ENCODE assay signal across 15 cellular contexts in genomic region chr6:26057899-26058298, GRCh38. TPM values are rescaled to one million over a fixed set of nuclear protein-coding genes. Genes with fewer than 3 reads are reported as not detected.
DNase-seq lines count a peak whose midpoint lies in the region; ATAC-seq, FAIRE-seq and TF ChIP-seq lines count a peak whose summit lies in the region.
"Had no signal": no experiment of that assay in that cellular context is flagged by ENCODE, and none has a peak within 500 bp of the region (broad histone marks: within the 10 kb centered on the region; RNA-seq: fewer than 3 reads in every experiment).

No MANE protein-coding gene starts in this region.

- intact Hi-C loops in Caco-2 (cut with micrococcal nuclease; ENCODE audit: unreplicated experiment): loop anchor here (2.0 to 5.0 kb wide), 2 partner anchors 45 to 139 kb away; a partner anchor contains a TSS

- H3K4me3 ChIP-seq in Caco-2 (ENCODE audit: low read depth, low read length): no peak overlapping the region
- no peak overlapping the region for H3K4me3 ChIP-seq in HUES48 (ENCODE audit: low read depth, low read length)
- H3K4me3 ChIP-seq in RWPE2 (ENCODE audit: severe bottlenecking): no peak overlapping the region
- H3K4me3 ChIP-seq in iPS-18a (ENCODE audit: low read length): no peak overlapping the region
- H3K4me3 ChIP-seq: cardiac muscle cell had no signal

- H3K27ac ChIP-seq in HUES48 (ENCODE audit: low read depth, low read length): peak overlapping the region; percentile 90
- H3K27ac ChIP-seq in RWPE2 (ENCODE audit: poor library complexity, severe bottlenecking): peak overlapping the region; percentile 92
- no peak overlapping the region for H3K27ac ChIP-seq in iPS-18a (ENCODE audit: low read length)

- peaks cover 42% of the 10 kb centered on the region for H3K36me3 Mint-ChIP-seq in Caco-2 (ENCODE audit: insufficient read depth, unreplicated experiment)

- H3K27me3 ChIP-seq in Caco-2 (replicated peaks; ENCODE audit: control insufficient read depth, insufficient read depth, low read length) (no peaks in the 10 kb centered on the region), HUES48 (ENCODE audit: control insufficient read depth, insufficient read depth, low read length) (no peaks in the 10 kb centered on the region), RWPE2 (ENCODE audit: insufficient read depth, poor library complexity, severe bottlenecking) (no peaks in the 10 kb centered on the region), iPS-18a (ENCODE audit: control insufficient read depth, insufficient read depth, low read length) (no peaks in the 10 kb centered on the region)
- H3K27me3 ChIP-seq: cardiac muscle cell had no signal

- peak overlapping the region; percentile 83 for H3K4me3 Mint-ChIP-seq in Caco-2 (ENCODE audit: unreplicated experiment)
- H3K4me3 Mint-ChIP-seq: activated CD8-positive, alpha-beta memory T cell treated with anti-CD3 and anti-CD28 coated beads, Interleukin-2, amount 10 ng/mL, durations not matched to agents 7 days and 5 days; activated naive CD4-positive, alpha-beta T cell treated with anti-CD3 and anti-CD28 coated beads for 36 hours had no signal

- H3K9ac ChIP-seq in HUES48 (ENCODE audit: low read depth, low read length) (0 out of 2 replicates have a peak overlapping the region, but pooled peaks have one; percentile 31), iPS-18a (ENCODE audit: low read length) (peak overlapping the region; percentile 97)

- H3K4me1 ChIP-seq in Caco-2: peaks cover 9% of the 10 kb centered on the region
- peaks cover 15% of the 10 kb centered on the region for H3K4me1 ChIP-seq in HUES48 (ENCODE audit: control insufficient read depth, insufficient read depth, low read length)
- peaks cover 8% of the 10 kb centered on the region for H3K4me1 ChIP-seq in RWPE2 (ENCODE audit: insufficient read depth, poor library complexity, severe bottlenecking)
- peaks cover 13% of the 10 kb centered on the region for H3K4me1 ChIP-seq in iPS-18a (ENCODE audit: control insufficient read depth, low read depth, low read length)

- DNase-seq in Caco-2: no peak
- no peak for DNase-seq in RWPE2 (ENCODE audit: low spot score)
- no peak for DNase-seq in NCI-H1694 treated with DMSO at 0.1 percent for 48 hours (lab: John Stamatoyannopoulos, UW)
- no peak for DNase-seq in NCI-H1417 (lab: John Stamatoyannopoulos, UW)
- DNase-seq in HTR-8/SVneo (ENCODE audit: insufficient read length, low spot score): no peak
- DNase-seq: activated CD8-positive, alpha-beta memory T cell treated with anti-CD3 and anti-CD28 coated beads, Interleukin-2, amount 10 ng/mL, durations not matched to agents 7 days and 5 days; activated naive CD4-positive, alpha-beta T cell treated with anti-CD3 and anti-CD28 coated beads for 36 hours; CD4-positive, alpha-beta memory T cell; effector CD8-positive, alpha-beta T cell; NCI-H2029; SHP77 treated with DMSO at 0.1 percent for 48 hours had no signal

- no peaks in the 10 kb centered on the region for H3K9me3 Mint-ChIP-seq in Caco-2 (ENCODE audit: unreplicated experiment)
- H3K9me3 Mint-ChIP-seq: activated naive CD4-positive, alpha-beta T cell treated with anti-CD3 and anti-CD28 coated beads for 36 hours had no signal

- ATAC-seq in RWPE2 (ENCODE audit: low read depth) (no peak), GM18867 (IDR thresholded peaks at IDR 0.05; ENCODE audit: unreplicated experiment) (no peak)
- ATAC-seq: activated CD8-positive, alpha-beta memory T cell treated with anti-CD3 and anti-CD28 coated beads, Interleukin-2, amount 10 ng/mL, durations not matched to agents 7 days and 5 days had no signal

- POLR2A ChIA-PET in Caco-2 (lab: Charles Lee): interaction anchor here (1.0 to 3.2 kb wide), 3 partner anchors 26 to 66 kb away, joined by 3 to 56 read pairs (median 23); a partner anchor contains a TSS

- no peaks in the 10 kb centered on the region for H3K27me3 Mint-ChIP-seq in Caco-2 (ENCODE audit: insufficient read depth, unreplicated experiment)
- H3K27me3 Mint-ChIP-seq: CD4-positive, alpha-beta memory T cell had no signal

- FAIRE-seq in HTR-8/SVneo (lab: Jason Lieb, UNC): no peak

- H3K9me3 ChIP-seq in Caco-2: no peaks in the 10 kb centered on the region
- no peaks in the 10 kb centered on the region for H3K9me3 ChIP-seq in HUES48 (ENCODE audit: control insufficient read depth, insufficient read depth, low read length)
- no peaks in the 10 kb centered on the region for H3K9me3 ChIP-seq in RWPE2 (ENCODE audit: severe bottlenecking)
- no peaks in the 10 kb centered on the region for H3K9me3 ChIP-seq in iPS-18a (ENCODE audit: control insufficient read depth, low read depth, low read length)

- peak overlapping the region; percentile 59 for H3K27ac Mint-ChIP-seq in Caco-2 (ENCODE audit: unreplicated experiment)

- TF ChIP-seq CTCF in Caco-2 (IDR thresholded peaks at IDR 0.05; ENCODE audit: insufficient read depth in 1 of 2, low read depth in 1 of 2, low read length in 1 of 2, severe bottlenecking in 1 of 2, unreplicated experiment in 1 of 2) (no peak), RWPE2 (IDR thresholded peaks at IDR 0.05; ENCODE audit: poor library complexity, severe bottlenecking) (no peak)

- CTCF ChIA-PET in Caco-2 (lab: Charles Lee): no interaction called here

- H3K36me3 ChIP-seq in Caco-2 (ENCODE audit: control insufficient read depth, insufficient read depth, low read length) (no peaks in the 10 kb centered on the region), HUES48 (ENCODE audit: control insufficient read depth, insufficient read depth, low read length) (no peaks in the 10 kb centered on the region), RWPE2 (ENCODE audit: low read depth) (no peaks in the 10 kb centered on the region), iPS-18a (ENCODE audit: control insufficient read depth, low read depth, low read length) (no peaks in the 10 kb centered on the region)
- H3K36me3 ChIP-seq: cardiac muscle cell had no signal

- peaks cover 11% of the 10 kb centered on the region for H3K4me1 Mint-ChIP-seq in Caco-2 (ENCODE audit: low read depth, unreplicated experiment)

- BruUV-seq in Caco-2 (replicated peaks; lab: Mats Ljungman, UMichigan): no TSS peak

RNA-seq across cellular contexts. Expression of gene HFE, which starts 29.3 kb away (rescaled TPM):
- total RNA-seq in Caco-2 (2022): 5.7 and 7.4 TPM in 2 replicates
